1 cellular context compared by ENCODE assay signal in genomic region chr16:54576776-54577175, GRCh38.
TF ChIP-seq lines count a peak whose summit lies in the region.

No MANE protein-coding gene starts in this region.

TF ChIP-seq in GM23338, 12 proteins besides CTCF, POLR2A, EP300 and RAD21 (continued from another document):
- TF ChIP-seq ZNF462 (CRISPR knock-in tag; IDR thresholded peaks at IDR 0.05) (no peak), CREB1 (CRISPR knock-in tag; IDR thresholded peaks at IDR 0.05; ENCODE audit: low read depth) (no peak)
